ENCODE assay signal across 8 cellular contexts in the genomic region with DNA sequence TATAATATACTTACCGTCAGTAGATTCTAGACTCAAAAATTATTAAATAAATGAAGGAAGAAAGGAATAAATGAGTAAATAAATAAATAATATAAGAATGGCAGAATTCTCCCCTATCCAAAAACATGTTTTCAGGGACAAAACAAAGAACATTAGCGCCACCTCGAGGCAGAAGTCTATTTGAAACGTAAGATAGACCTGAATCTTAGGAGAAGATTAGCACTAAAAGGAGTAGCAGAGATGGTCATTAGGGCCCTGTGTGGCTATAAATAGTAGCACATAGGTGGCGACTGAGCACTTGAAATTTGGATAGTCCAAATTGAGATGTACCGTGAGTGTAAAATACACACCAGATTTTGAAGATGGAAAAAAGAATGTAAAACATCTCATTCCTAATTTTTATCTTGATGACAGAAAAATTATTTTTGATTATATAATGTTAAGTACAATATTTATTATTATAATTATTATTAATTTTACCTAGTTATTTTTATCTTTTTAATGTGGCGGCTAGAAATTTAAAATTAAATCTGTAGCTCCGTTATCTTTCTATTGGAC. TPM values are rescaled to one million over a fixed set of nuclear protein-coding genes. Genes with fewer than 3 reads are reported as not detected.
DNase-seq lines count a peak whose midpoint lies in the region; ATAC-seq, FAIRE-seq and TF ChIP-seq lines count a peak whose summit lies in the region.

No MANE protein-coding gene starts in this region.

- no peaks in the 10 kb centered on the region for H3K36me3 ChIP-seq in SJCRH30
- H3K36me3 ChIP-seq in astrocyte (ENCODE audit: insufficient read depth, low read length), result no peaks in the 10 kb centered on the region

- FAIRE-seq in astrocyte (lab: Jason Lieb, UNC), result no peak

- peaks cover 2% of the 10 kb centered on the region for H3K9me3 Mint-ChIP-seq in astrocyte (ENCODE audit: unreplicated experiment)

- H3K27me3 Mint-ChIP-seq in astrocyte (ENCODE audit: low read depth, unreplicated experiment), result no peaks in the 10 kb centered on the region

- no peaks in the 10 kb centered on the region for H3K4me1 ChIP-seq in SJCRH30
- H3K4me1 ChIP-seq in astrocyte (ENCODE audit: insufficient read depth, low read length), result no peaks in the 10 kb centered on the region

- H3K27me3 ChIP-seq in SJCRH30, result no peaks in the 10 kb centered on the region
- no peaks in the 10 kb centered on the region for H3K27me3 ChIP-seq in astrocyte (ENCODE audit: insufficient read depth, low read length)

- no peaks in the 10 kb centered on the region for H3K9me3 ChIP-seq in SJCRH30 (replicated peaks)
- no peaks in the 10 kb centered on the region for H3K9me3 ChIP-seq in astrocyte (ENCODE audit: insufficient read depth, low read depth, low read length)

- no peak overlapping the region for H3K4me3 Mint-ChIP-seq in astrocyte (ENCODE audit: unreplicated experiment)

- H3K4me1 Mint-ChIP-seq in astrocyte (ENCODE audit: low read depth, unreplicated experiment), result no peaks in the 10 kb centered on the region

- no peak overlapping the region for H3K4me3 ChIP-seq in NB4 (ENCODE audit: low read depth, low read length)
- H3K4me3 ChIP-seq in SJCRH30, result no peak overlapping the region
- no peak overlapping the region for H3K4me3 ChIP-seq in astrocyte (ENCODE audit: insufficient read depth, low read depth, low read length)

- DNase-seq in activated CD4-positive, alpha-beta T cell treated with anti-CD3 and anti-CD28 coated beads for 24 hours (ENCODE audit: low read depth in 2 of 2), result peak; percentile 51 to 53
- no peak for DNase-seq in activated CD4-positive, alpha-beta T cell treated with anti-CD3 and anti-CD28 coated beads for 1 hour
- peak; percentile 79 for DNase-seq in NB4 (ENCODE audit: low read depth)
- DNase-seq in SJCRH30, result peak; percentile 82 to 94
- DNase-seq in astrocyte (ENCODE audit: low read depth), result peak; percentile 51
- DNase-seq in iPS DF 19.7 (ENCODE audit: low read depth, low spot score), result peak; percentile 45
- DNase-seq in stimulated activated CD4-positive, alpha-beta T cell treated with anti-CD3 and anti-CD28 coated beads, Interleukin-15, amount 100 ng/mL, for 24 hours, result peak; percentile 85

- H3K9ac ChIP-seq in astrocyte (ENCODE audit: low read length), result no peak overlapping the region

- no peak overlapping the region for H2AFZ ChIP-seq in astrocyte (ENCODE audit: low read depth, low read length)

- no peaks in the 10 kb centered on the region for H3K36me3 Mint-ChIP-seq in astrocyte (ENCODE audit: low read depth, unreplicated experiment)

- H3K4me2 ChIP-seq in astrocyte (ENCODE audit: low read length), result no peak overlapping the region

- H3K27ac Mint-ChIP-seq in astrocyte (ENCODE audit: unreplicated experiment), result no peak overlapping the region

- H4K20me1 ChIP-seq in astrocyte (ENCODE audit: insufficient read depth, low read length), result no peaks in the 10 kb centered on the region

- TF ChIP-seq CTCF in NB4 (IDR thresholded peaks at IDR 0.05; ENCODE audit: low read depth, low read length), result peak; percentile 60
- peak; percentile 79 for TF ChIP-seq CTCF in astrocyte (IDR thresholded peaks at IDR 0.05; ENCODE audit: insufficient read depth, low read depth, low read length)

- ATAC-seq in GM21528 (IDR thresholded peaks at IDR 0.05; ENCODE audit: low FRiP score, unreplicated experiment), result no peak

- TF ChIP-seq POLR2A in NB4 (IDR thresholded peaks at IDR 0.05; ENCODE audit: extremely low read depth, insufficient read length), result no peak

- H3K79me2 ChIP-seq in astrocyte (ENCODE audit: insufficient read depth, low read length), result no peaks in the 10 kb centered on the region

- no peak overlapping the region for H3K27ac ChIP-seq in SJCRH30
- H3K27ac ChIP-seq in astrocyte (ENCODE audit: low read depth, low read length), result no peak overlapping the region

RNA-seq across cellular contexts. Expression of a gene that starts 24.3 kb away (rescaled TPM):
- 5.8 and 7.5 TPM in 2 replicates for total RNA-seq in SJCRH30 (2014; rRNA removed; shearing (Covaris generic))
- total RNA-seq in astrocyte, result 39.5 and 43.8 TPM in 2 replicates
